8 cellular contexts compared by ENCODE assay signal in the genomic region with DNA sequence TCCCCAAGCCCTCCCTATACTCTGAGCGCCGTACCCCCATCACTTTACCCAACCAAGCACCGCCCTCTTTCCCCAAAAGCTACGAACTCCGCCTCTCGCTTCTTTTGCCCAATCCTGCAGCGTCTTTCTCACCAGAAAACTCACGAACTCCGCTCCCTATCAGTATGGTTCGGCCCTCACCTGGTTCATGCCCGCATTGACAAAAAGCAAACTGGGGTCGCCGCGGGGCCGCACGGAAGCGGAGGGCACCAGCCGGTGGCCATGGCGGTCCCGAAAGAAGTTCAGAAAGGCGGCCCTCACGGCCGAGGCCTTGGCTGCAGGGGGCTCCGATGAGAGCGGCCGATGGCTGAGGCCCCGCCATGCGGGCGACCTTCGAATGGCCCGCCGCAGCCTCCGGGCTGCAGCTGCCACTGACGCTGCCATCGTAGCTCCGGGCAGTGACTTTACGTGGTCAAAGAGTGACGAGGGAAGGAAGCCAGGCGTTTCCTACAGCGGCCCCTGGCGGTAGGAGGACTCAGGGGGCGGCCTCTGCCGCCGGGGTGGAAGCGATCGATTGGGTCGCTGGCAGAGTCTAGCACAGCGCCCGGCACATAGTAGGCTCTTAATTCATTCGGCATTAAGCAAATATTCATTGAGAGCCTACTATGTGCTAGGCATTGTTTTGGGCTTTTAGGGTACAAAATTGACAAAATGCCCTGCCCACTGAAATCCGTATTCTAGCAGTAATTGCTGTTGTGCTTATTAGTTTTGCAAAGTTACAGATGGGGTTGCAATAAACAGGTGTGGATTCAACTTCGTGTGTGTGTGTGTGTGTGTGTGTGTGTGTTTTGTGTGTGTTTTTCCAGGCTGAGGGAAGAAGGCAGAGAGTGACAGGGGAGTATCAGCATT. TPM values are rescaled to one million over a fixed set of nuclear protein-coding genes. Genes with fewer than 3 reads are reported as not detected.
A peak's percentile ranks its signal among the peaks of the same experiment; 100 is the strongest.
DNase-seq lines count a peak whose midpoint lies in the region; ATAC-seq and TF ChIP-seq lines count a peak whose summit lies in the region.

TSS of gene AARS2 (minus strand) at position 447 of the 888 bp plus-strand sequence. CDS start at position 423, 24 bp downstream.

- DNase-seq in GM13976 (ENCODE audit: low spot score) (peak; percentile 93), NCI-H146 (lab: John Stamatoyannopoulos, UW) (peak; percentile 93), amniotic stem cell (lab: John Stamatoyannopoulos, UW) (peak; percentile 60), left ventricle myocardium superior (peak; percentile 92), prostate gland (ENCODE audit: low spot score) (peak; percentile 66)

- peak within 1 kb of the TSS; percentile 63 to 73 for H3K4me3 ChIP-seq in prostate gland
- H3K4me3 ChIP-seq in urinary bladder (ENCODE audit: low read depth, low read length), result peak within 1 kb of the TSS; percentile 95

- peak; percentile 49 for TF ChIP-seq POLR2A in prostate gland (IDR thresholded peaks at IDR 0.05)

- H3K4me1 ChIP-seq in prostate gland (replicated peaks), result peaks cover 5% of the 10 kb centered on the region
- H3K4me1 ChIP-seq in urinary bladder (ENCODE audit: insufficient read depth), result peaks cover 3% of the 10 kb centered on the region

- in situ Hi-C loops in GM13976 (cut with MboI; ENCODE audit: low sequenced_read_pairs, unreplicated experiment), result no loop called here

- intact Hi-C loops in T-helper 1 cell treated with Interleukin-12 subunit alpha and Interleukin-12 subunit beta and Interleukin-4 antibody, amounts not matched to agents 30 ng/mL and 1 ng/mL, for 36 hours (cut with micrococcal nuclease), result loop anchor here (1.0 to 10.0 kb wide), 8 partner anchors 25 to 684 kb away; partner anchors contain the start of genes CDC5L, GTPBP2, NFKBIE and VEGFA
- intact Hi-C loops in left ventricle myocardium superior (cut with micrococcal nuclease) (loop anchor here (10.0 kb wide), 1 partner anchor 48 kb away; the partner anchor contains the start of gene NFKBIE), prostate gland (cut with DNase I) (no loop called here)

- 2% methylated on average over 42 of the region's 52 CpGs for WGBS in prostate gland
- WGBS in urinary bladder, result 2% methylated on average over 52 of the region's 52 CpGs

- peak within 1 kb of the TSS; percentile 63 to 65 for H3K27ac ChIP-seq in prostate gland
- H3K27ac ChIP-seq in urinary bladder (ENCODE audit: low read depth), result no peak within 1 kb of the TSS

- H3K9me3 ChIP-seq in prostate gland, result no peaks in the 10 kb centered on the region

- TF ChIP-seq CTCF in GM13976 (IDR thresholded peaks at IDR 0.05; ENCODE audit: borderline replicate concordance, control extremely low read depth, extremely low read depth, insufficient read depth, missing control alignments), result peak; percentile 98
- peak; percentile 69 to 94 (median 86) for TF ChIP-seq CTCF in prostate gland (IDR thresholded peaks at IDR 0.05)

- no peaks in the 10 kb centered on the region for H3K27me3 ChIP-seq in prostate gland (replicated peaks; ENCODE audit: insufficient read depth)

- H3K36me3 ChIP-seq in prostate gland (peaks cover 3 to 5% of the 10 kb centered on the region in 2 donors), urinary bladder (ENCODE audit: insufficient read depth) (no peaks in the 10 kb centered on the region)

- ATAC-seq in HG02852 (IDR thresholded peaks at IDR 0.05; ENCODE audit: unreplicated experiment), result peak; percentile 91
- peak; percentile 92 for ATAC-seq in left ventricle myocardium superior

RNA-seq across cellular contexts. Expression of gene AARS2, which starts in this region (rescaled TPM):
- 19.8 and 20.0 TPM in 2 replicates for total RNA-seq in T-helper 1 cell treated with Interleukin-12 subunit alpha and Interleukin-12 subunit beta and Interleukin-4 antibody, amounts not matched to agents 30 ng/mL and 1 ng/mL, for 36 hours
- total RNA-seq in left ventricle myocardium superior, result 11.5 TPM
- 10 to 100 TPM; 17.4 to 19.4 TPM for total RNA-seq in prostate gland
- 13.6 TPM for total RNA-seq in urinary bladder
- 7.5 TPM for polyA plus RNA-seq in urinary bladder
